8 cellular contexts compared by ENCODE assay signal in genomic region chr11:67268684-67269268, GRCh38. TPM values are rescaled to one million over a fixed set of nuclear protein-coding genes. Genes with fewer than 3 reads are reported as not detected.
A peak's percentile ranks its signal among the peaks of the same experiment; 100 is the strongest.
DNase-seq lines count a peak whose midpoint lies in the region; ATAC-seq and TF ChIP-seq lines count a peak whose summit lies in the region.

No MANE protein-coding gene starts in this region.

- CTCF ChIA-PET in activated B cell treated with CpG ODN at 0.5 μM for 24 hours (lab: Charles Lee): interaction anchor here (0.9 to 3.2 kb wide), 10 partner anchors 9 to 114 kb away, joined by 3 to 26 read pairs (median 5); partner anchors contain the start of gene ANKRD13D

- no peak for TF ChIP-seq POLR2A in gastrocnemius medialis (IDR thresholded peaks at IDR 0.05)

- no peaks in the 10 kb centered on the region for H3K9me3 Mint-ChIP-seq in activated B cell treated with CpG ODN at 0.5 μM for 24 hours

- peaks cover 38% of the 10 kb centered on the region for H3K36me3 Mint-ChIP-seq in activated B cell treated with CpG ODN at 0.5 μM for 24 hours (ENCODE audit: low read depth)

- in situ Hi-C loops in gastrocnemius medialis (cut with MboI; ENCODE audit: low sequenced_read_pairs in 4 of 4): loop anchor here in 3 of 4 donors (5.0 to 10.0 kb wide), 3 partner anchors 44 to 116 kb away; no protein-coding TSS in a partner anchor

- H3K27ac Mint-ChIP-seq in activated B cell treated with CpG ODN at 0.5 μM for 24 hours: peak overlapping the region; percentile 98

- H3K27me3 ChIP-seq in gastrocnemius medialis: no peaks in the 10 kb centered on the region

- no peaks in the 10 kb centered on the region for H3K27me3 Mint-ChIP-seq in activated B cell treated with CpG ODN at 0.5 μM for 24 hours

- DNase-seq in GM12865 (ENCODE audit: low read depth) (no peak), activated B cell treated with CpG ODN at 0.5 μM for 24 hours (no peak), left ventricle myocardium superior (peak; percentile 30), gastrocnemius medialis (no peak), HT-29 (ENCODE audit: low spot score) (no peak), islet precursor cell (no peak), SHP77 (lab: John Stamatoyannopoulos, UW) (no peak)

- H3K4me3 ChIP-seq in GM12865 (ENCODE audit: low read depth, low read length) (peak overlapping the region; percentile 88), gastrocnemius medialis (peak overlapping the region in 3 of 4 donors; percentile 7 to 89 (median 29))

- H3K4me1 ChIP-seq in gastrocnemius medialis: peaks cover 64 to 69% of the 10 kb centered on the region in 2 donors

- POLR2A ChIA-PET in activated B cell treated with CpG ODN at 0.5 μM for 24 hours (lab: Charles Lee): interaction anchor here (0.7 to 9.6 kb wide), 21 partner anchors 7 to 426 kb away, joined by 3 to 280 read pairs (median 3); partner anchors contain the start of genes ANKRD13D, POLD4, PPP1CA and RAD9A

- TF ChIP-seq CTCF in GM12865 (IDR thresholded peaks at IDR 0.05; ENCODE audit: insufficient read depth, low read depth, low read length, missing control alignments): no peak
- TF ChIP-seq CTCF in activated B cell treated with CpG ODN at 0.5 μM for 24 hours (IDR thresholded peaks at IDR 0.05): no peak
- TF ChIP-seq CTCF in gastrocnemius medialis (IDR thresholded peaks at IDR 0.05 in 4 of 5, conservative IDR thresholded peaks at IDR 0.05 in 1 of 5): no peak

- ATAC-seq in activated B cell treated with CpG ODN at 0.5 μM for 24 hours (ENCODE audit: low read depth): no peak
- ATAC-seq in left ventricle myocardium superior: no peak
- no peak for ATAC-seq in gastrocnemius medialis
- ATAC-seq in HG02973 (IDR thresholded peaks at IDR 0.05; ENCODE audit: unreplicated experiment): no peak

- H3K4me3 Mint-ChIP-seq in activated B cell treated with CpG ODN at 0.5 μM for 24 hours: peak overlapping the region; percentile 92

- no peaks in the 10 kb centered on the region for H3K9me3 ChIP-seq in gastrocnemius medialis

- H3K4me1 Mint-ChIP-seq in activated B cell treated with CpG ODN at 0.5 μM for 24 hours: peaks cover 77% of the 10 kb centered on the region

- peak overlapping the region; percentile 24 to 89 (median 63) for H3K27ac ChIP-seq in gastrocnemius medialis

- intact Hi-C loops in activated B cell treated with CpG ODN at 0.5 μM for 24 hours (cut with micrococcal nuclease): loop anchor here (1.0 to 2.0 kb wide), 5 partner anchors 9 to 238 kb away; partner anchors contain the start of gene POLD4
- intact Hi-C loops in left ventricle myocardium superior (cut with micrococcal nuclease): no loop called here
- intact Hi-C loops in gastrocnemius medialis (cut with DNase I; ENCODE audit: low total_unique reads): loop anchor here (5.0 kb wide), 1 partner anchor 34 kb away; the partner anchor contains the start of gene SSH3

- H3K36me3 ChIP-seq in gastrocnemius medialis: peaks cover 0 to 6% of the 10 kb centered on the region in 2 donors

RNA-seq across cellular contexts. Expression of gene GRK2, which starts 2.5 kb away (rescaled TPM):
- total RNA-seq in activated B cell treated with CpG ODN at 0.5 μM for 24 hours (159 and 175 TPM in 2 replicates), left ventricle myocardium superior (56.8 TPM), gastrocnemius medialis (10 to 100 TPM; 40.2 to 79.8 (median 68.4) TPM)
- 270 and 294 TPM in 2 replicates for total RNA-seq in HT-29 (2014; rRNA removed; shearing (Covaris generic))

RNA-seq across cellular contexts. Expression of gene ANKRD13D, which starts 20.3 kb away (rescaled TPM):
- total RNA-seq in activated B cell treated with CpG ODN at 0.5 μM for 24 hours: 97.2 and 116 TPM in 2 replicates
- 13.1 TPM for total RNA-seq in left ventricle myocardium superior
- 10 to 100 TPM in 1 of 4 donors, 1 to 10 TPM in 3; 5.8 to 10.6 (median 9.7) TPM for total RNA-seq in gastrocnemius medialis
- total RNA-seq in HT-29 (2014; rRNA removed; shearing (Covaris generic)): 100 and 107 TPM in 2 replicates

RNA-seq across cellular contexts. Expression of gene SSH3, which starts 34.6 kb away (rescaled TPM):
- total RNA-seq in activated B cell treated with CpG ODN at 0.5 μM for 24 hours (5.1 and 7.7 TPM in 2 replicates), left ventricle myocardium superior (18.7 TPM), gastrocnemius medialis (10 to 100 TPM in 2 of 4 donors, 1 to 10 TPM in 2; 7.9 to 16.3 (median 11.9) TPM)
- total RNA-seq in HT-29 (2014; rRNA removed; shearing (Covaris generic)): 180 TPM in 2 replicates
